In the genomic region with DNA sequence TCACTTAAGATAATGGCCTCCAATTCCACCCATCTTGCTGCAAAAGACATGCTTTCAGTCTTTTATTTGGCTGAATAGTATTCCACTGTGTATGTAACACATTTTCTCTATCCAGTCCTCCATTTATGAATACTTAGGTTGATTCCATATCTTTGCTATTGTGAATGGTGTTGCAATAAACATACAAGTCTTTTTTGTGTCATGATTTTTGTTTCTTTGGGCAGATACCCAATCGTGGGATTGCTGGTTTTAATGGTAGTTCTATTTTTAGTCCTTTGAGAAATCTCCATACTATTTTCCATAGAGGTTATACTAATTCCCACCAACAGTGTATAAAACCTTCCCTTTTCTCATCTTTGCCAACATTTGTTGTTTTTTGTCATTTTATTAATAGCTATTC, we compare ENCODE assay signal across 24 cellular contexts.
"Had no signal": no experiment of that assay in that cellular context is flagged by ENCODE, and none has a peak within 500 bp of the region (broad histone marks: within the 10 kb centered on the region; RNA-seq: fewer than 3 reads in every experiment).

No MANE protein-coding gene starts in this region.

- H3K4me1 ChIP-seq: esophagus muscularis mucosa, heart right ventricle, lower lobe of right lung, prostate gland, right atrium auricular region, testis, tibial artery had no signal

- H3K27ac ChIP-seq: esophagus muscularis mucosa, heart right ventricle, lower lobe of right lung, prostate gland, right atrium auricular region, testis had no signal

- H3K4me3 ChIP-seq: coronary artery, esophagus muscularis mucosa, heart right ventricle, lower lobe of right lung, prostate gland, right atrium auricular region, testis, tibial artery had no signal

- H3K4me1 Mint-ChIP-seq: nephron progenitor cell had no signal

- H3K36me3 Mint-ChIP-seq: stimulated activated effector memory CD8-positive, alpha-beta T cell treated with anti-CD3 and anti-CD28 coated beads, Interleukin-12 subunit alpha, Interleukin-12 subunit beta, amount 100 ng/mL, for 72 hours; type B pancreatic cell had no signal

- H3K4me3 Mint-ChIP-seq: immature natural killer cell; naive thymus-derived CD8-positive, alpha-beta T cell; nephron progenitor cell; stimulated activated effector memory CD8-positive, alpha-beta T cell treated with anti-CD3 and anti-CD28 coated beads, Interleukin-12 subunit alpha, Interleukin-12 subunit beta, amount 100 ng/mL, for 72 hours; stimulated activated naive CD8-positive, alpha-beta T cell treated with anti-CD3 and anti-CD28 coated beads, Interleukin-15, amount 100 ng/mL, for 72 hours; type B pancreatic cell had no signal

- DNase-seq: dermis blood vessel endothelial cell; effector memory CD4-positive, alpha-beta T cell; foreskin melanocyte; glutamatergic neuron; heart right ventricle; hypothalamus; immature natural killer cell; left ventricle myocardium superior; lower lobe of right lung; naive thymus-derived CD8-positive, alpha-beta T cell; nephron progenitor cell; nucleus accumbens; stimulated activated CD4-positive, alpha-beta T cell treated with anti-CD3 and anti-CD28 coated beads, Interleukin-2, amount 100 ng/mL, for 24 hours; stimulated activated CD4-positive, alpha-beta T cell treated with anti-CD3 and anti-CD28 coated beads, Interleukin-4, amount 100 ng/mL, for 24 hours; stimulated activated naive CD8-positive, alpha-beta T cell treated with anti-CD3 and anti-CD28 coated beads, Interleukin-15, amount 100 ng/mL, for 72 hours; substantia nigra; testis; tibial artery had no signal

- H3K36me3 ChIP-seq: esophagus muscularis mucosa, heart right ventricle, lower lobe of right lung, prostate gland, right atrium auricular region, tibial artery had no signal

- H3K27ac Mint-ChIP-seq: immature natural killer cell; naive thymus-derived CD8-positive, alpha-beta T cell; nephron progenitor cell; stimulated activated naive CD8-positive, alpha-beta T cell treated with anti-CD3 and anti-CD28 coated beads, Interleukin-15, amount 100 ng/mL, for 72 hours; type B pancreatic cell had no signal

- H3K27me3 ChIP-seq: esophagus muscularis mucosa, heart right ventricle, right atrium auricular region, testis, tibial artery had no signal

- H3K9me3 ChIP-seq: prostate gland, testis had no signal

- ATAC-seq: heart right ventricle; left ventricle myocardium superior; lower lobe of right lung; naive thymus-derived CD8-positive, alpha-beta T cell had no signal
